ENCODE assay signal across 2 cellular contexts in genomic region chr16:8828541-8829165, GRCh38.
TF ChIP-seq lines count a peak whose summit lies in the region.

No MANE protein-coding gene starts in this region.

TF ChIP-seq in GM12891, 5 proteins besides CTCF, POLR2A, EP300 and RAD21:
- TF ChIP-seq PAX5 (IDR thresholded peaks at IDR 0.05; ENCODE audit: insufficient read depth, low read length, severe bottlenecking) (no peak), POLR2AphosphoS5 (IDR thresholded peaks at IDR 0.05; ENCODE audit: low read depth, low read length) (peak; percentile 17; the same call in 1 of the 2 replicates)
TF ChIP-seq in GM12891: peak in this region for 1.

TF ChIP-seq in IMR-90, 13 proteins besides CTCF, POLR2A, EP300 and RAD21:
- no peak for TF ChIP-seq SMC3 (IDR thresholded peaks at IDR 0.05; ENCODE audit: low read depth, low read length)
- TF ChIP-seq MXI1 (IDR thresholded peaks at IDR 0.05; ENCODE audit: borderline replicate concordance, low read depth, low read length) = no peak
- no peak for TF ChIP-seq USF2 (IDR thresholded peaks at IDR 0.05; ENCODE audit: low read depth, low read length)
- TF ChIP-seq CHD1 (IDR thresholded peaks at IDR 0.05; ENCODE audit: low read depth, low read length) = no peak
- TF ChIP-seq RFX5 (IDR thresholded peaks at IDR 0.05; ENCODE audit: low read depth, low read length) = no peak
- TF ChIP-seq MAFK (IDR thresholded peaks at IDR 0.05; ENCODE audit: low read depth, low read length) = no peak
- no peak for TF ChIP-seq CEBPB (IDR thresholded peaks at IDR 0.05; ENCODE audit: low read depth, low read length)
- TF ChIP-seq MAZ (IDR thresholded peaks at IDR 0.05; ENCODE audit: borderline replicate concordance, low read depth, low read length) = no peak
- TF ChIP-seq FOS (IDR thresholded peaks at IDR 0.05; ENCODE audit: low read depth, low read length) = no peak
- no peak for TF ChIP-seq BHLHE40 (IDR thresholded peaks at IDR 0.05; ENCODE audit: low read depth, low read length)
- TF ChIP-seq ELK1 (IDR thresholded peaks at IDR 0.05; ENCODE audit: borderline replicate concordance, low read depth, low read length) = no peak
- TF ChIP-seq NFE2L2 (IDR thresholded peaks at IDR 0.05; ENCODE audit: low read depth, low read length) = no peak
